8 cellular contexts compared by ENCODE assay signal in the genomic region with DNA sequence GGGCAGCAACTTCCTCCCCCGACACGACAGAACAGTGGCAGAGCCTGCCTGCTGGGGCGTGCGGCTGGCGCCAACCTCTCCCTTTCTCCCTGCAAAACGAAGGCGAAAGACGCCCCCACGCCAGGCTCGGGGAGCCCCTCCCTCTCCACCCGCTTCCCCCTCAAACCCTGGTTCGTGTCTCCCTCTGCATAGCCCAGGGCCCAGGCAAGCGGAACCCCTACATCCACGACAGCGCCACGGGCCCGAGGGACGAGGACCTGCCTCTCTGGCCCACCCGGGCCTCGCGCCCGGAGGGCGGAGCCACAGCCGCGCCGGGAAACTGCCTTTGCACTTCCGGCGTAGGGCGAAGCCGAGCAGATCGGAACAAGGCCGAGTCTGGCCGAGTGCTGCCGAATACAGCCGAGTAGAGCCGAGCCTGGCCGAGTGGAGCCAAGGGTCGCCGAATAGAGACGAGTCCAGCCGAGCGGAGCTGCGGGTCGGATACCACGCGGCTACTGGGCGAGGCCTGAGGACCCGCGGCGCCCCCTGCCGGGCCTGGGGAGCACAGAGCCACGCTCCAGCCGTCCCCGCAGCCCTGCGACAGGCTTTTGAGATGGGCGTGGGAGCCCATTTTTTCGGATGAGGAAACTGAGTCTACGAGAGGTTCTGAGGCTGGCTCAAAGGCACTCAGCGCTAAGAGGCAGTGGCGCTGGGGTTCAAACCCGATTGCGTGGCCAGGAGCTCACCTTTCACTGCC.
DNase-seq lines count a peak whose midpoint lies in the region; ATAC-seq and TF ChIP-seq lines count a peak whose summit lies in the region.

No MANE protein-coding gene starts in this region.

- DNase-seq in AG09319 (ENCODE audit: extremely low read depth, low read depth) (peak; percentile 95), NCI-H345 (lab: John Stamatoyannopoulos, UW) (peak; percentile 96), cerebellar nuclear complex (lab: John Stamatoyannopoulos, UW) (peak; percentile 63 to 78), islet precursor cell (peak; percentile 99)
- DNase-seq in activated CD4-positive, CD25-positive, alpha-beta regulatory T cell treated with anti-CD3 and anti-CD28 coated beads, Interleukin-2, amount 50 U/mL, for 16 hours (ENCODE audit: low read depth, low spot score) = peak; percentile 98
- DNase-seq in stimulated activated CD4-positive, alpha-beta T cell treated with anti-CD3 and anti-CD28 coated beads, Interleukin-12 subunit alpha, Interleukin-12 subunit beta, amount 100 ng/mL, for 48 hours (ENCODE audit: low read depth in 2 of 3, low spot score in 1 of 3) = peak; percentile 99 to 100 (median 99)

- ATAC-seq in GM19023 (IDR thresholded peaks at IDR 0.05; ENCODE audit: unreplicated experiment) (peak; percentile 85), HG03280 (IDR thresholded peaks at IDR 0.05; ENCODE audit: unreplicated experiment) (peak; percentile 93)

- peak; percentile 95 for TF ChIP-seq CTCF in AG09319 (IDR thresholded peaks at IDR 0.05; ENCODE audit: low read depth, low read length)

Comparison
In these comparisons a context has a peak if more than half of its experiments do, and no peak if none do; other contexts are left out.
1. Peak in every context shown above with its lines: DNase-seq and ATAC-seq.